ENCODE assay signal across 11 cellular contexts in genomic region chrX:22136711-22137110, GRCh38.
DNase-seq lines count a peak whose midpoint lies in the region; ATAC-seq and TF ChIP-seq lines count a peak whose summit lies in the region.
"Had no signal": no experiment of that assay in that cellular context is flagged by ENCODE, and none has a peak within 500 bp of the region (broad histone marks: within the 10 kb centered on the region; RNA-seq: fewer than 3 reads in every experiment).

No MANE protein-coding gene starts in this region.

- H3K9me3 ChIP-seq in uterus: no peaks in the 10 kb centered on the region
- H3K9me3 ChIP-seq: testis had no signal

- DNase-seq in NCI-H2171 treated with DMSO at 0.1 percent for 48 hours (lab: John Stamatoyannopoulos, UW) (peak; percentile 7), NCI-H2171 (lab: John Stamatoyannopoulos, UW) (no peak), foreskin keratinocyte (no peak), uterus (no peak), hypothalamus (lab: John Stamatoyannopoulos, UW) (no peak)
- no peak for DNase-seq in activated naive CD4-positive, alpha-beta T cell treated with anti-CD3 and anti-CD28 coated beads for 36 hours
- DNase-seq: activated CD4-positive, alpha-beta memory T cell treated with anti-CD3 and anti-CD28 coated beads, Interleukin-2, amount 10 ng/mL, durations not matched to agents 7 days and 5 days; testis had no signal

- H3K27me3 ChIP-seq in foreskin keratinocyte (no peaks in the 10 kb centered on the region), uterus (no peaks in the 10 kb centered on the region)
- H3K27me3 ChIP-seq: testis had no signal

- H3K4me1 ChIP-seq in foreskin keratinocyte (peaks cover 11% of the 10 kb centered on the region), uterus (no peaks in the 10 kb centered on the region)
- H3K4me1 ChIP-seq: testis had no signal

- TF ChIP-seq CTCF in foreskin keratinocyte (conservative IDR thresholded peaks at IDR 0.05) (no peak), uterus (IDR thresholded peaks at IDR 0.05) (no peak)

- H3K4me1 Mint-ChIP-seq in activated T-helper 17 cell treated with anti-CD3 and anti-CD28 coated beads, Interleukin-2, amount 50 U/mL, for 72 hours: no peaks in the 10 kb centered on the region
- H3K4me1 Mint-ChIP-seq in activated naive CD4-positive, alpha-beta T cell treated with anti-CD3 and anti-CD28 coated beads for 36 hours (ENCODE audit: low read depth): peaks cover 12% of the 10 kb centered on the region

- intact Hi-C loops in uterus (cut with DNase I; ENCODE audit: low total_unique reads): no loop called here
- intact Hi-C loops in activated naive CD4-positive, alpha-beta T cell treated with anti-CD3 and anti-CD28 coated beads for 36 hours (cut with micrococcal nuclease): loop anchor here (1.0 to 5.0 kb wide), 5 partner anchors 56 to 1416 kb away; partner anchors contain the start of gene MBTPS2

- H3K4me3 ChIP-seq in uterus: no peak overlapping the region
- H3K4me3 ChIP-seq: testis had no signal

- H3K9me3 Mint-ChIP-seq in activated T-helper 17 cell treated with anti-CD3 and anti-CD28 coated beads, Interleukin-2, amount 50 U/mL, for 72 hours: no peaks in the 10 kb centered on the region
- no peaks in the 10 kb centered on the region for H3K9me3 Mint-ChIP-seq in activated naive CD4-positive, alpha-beta T cell treated with anti-CD3 and anti-CD28 coated beads for 36 hours
- H3K9me3 Mint-ChIP-seq: activated CD4-positive, alpha-beta memory T cell treated with anti-CD3 and anti-CD28 coated beads, Interleukin-2, amount 10 ng/mL, durations not matched to agents 7 days and 5 days; activated naive CD4-positive, alpha-beta T cell treated with anti-CD3 and anti-CD28 coated beads, Interleukin-2, amount 50 U/mL, for 72 hours had no signal

- H3K27ac ChIP-seq in foreskin keratinocyte (peak overlapping the region; percentile 87), uterus (peak overlapping the region; percentile 61 to 68)

- no peak for ATAC-seq in activated T-helper 17 cell treated with anti-CD3 and anti-CD28 coated beads, Interleukin-2, amount 50 U/mL, for 72 hours (replicated peaks)
- ATAC-seq in foreskin keratinocyte (no peak), GM18861 (IDR thresholded peaks at IDR 0.05; ENCODE audit: unreplicated experiment) (no peak)

- no peak for TF ChIP-seq POLR2A in uterus (IDR thresholded peaks at IDR 0.05)

- peak overlapping the region; percentile 42 for H3K4me3 Mint-ChIP-seq in activated T-helper 17 cell treated with anti-CD3 and anti-CD28 coated beads, Interleukin-2, amount 50 U/mL, for 72 hours
- H3K4me3 Mint-ChIP-seq in activated naive CD4-positive, alpha-beta T cell treated with anti-CD3 and anti-CD28 coated beads for 36 hours: no peak overlapping the region
- H3K4me3 Mint-ChIP-seq: activated CD4-positive, alpha-beta memory T cell treated with anti-CD3 and anti-CD28 coated beads, Interleukin-2, amount 10 ng/mL, durations not matched to agents 7 days and 5 days had no signal

- no peaks in the 10 kb centered on the region for H3K36me3 ChIP-seq in uterus

- no peaks in the 10 kb centered on the region for H3K36me3 Mint-ChIP-seq in activated T-helper 17 cell treated with anti-CD3 and anti-CD28 coated beads, Interleukin-2, amount 50 U/mL, for 72 hours (ENCODE audit: low read depth)
- no peaks in the 10 kb centered on the region for H3K36me3 Mint-ChIP-seq in activated naive CD4-positive, alpha-beta T cell treated with anti-CD3 and anti-CD28 coated beads for 36 hours (ENCODE audit: low read depth)
- H3K36me3 Mint-ChIP-seq: activated naive CD4-positive, alpha-beta T cell treated with anti-CD3 and anti-CD28 coated beads, Interleukin-2, amount 50 U/mL, for 72 hours had no signal

- CTCF ChIA-PET in activated naive CD4-positive, alpha-beta T cell treated with anti-CD3 and anti-CD28 coated beads for 36 hours (lab: Charles Lee): interaction anchor here (1.0 to 4.6 kb wide), 3 partner anchors 9 to 152 kb away, joined by 3 to 27 read pairs (median 4); no protein-coding TSS in a partner anchor

- H3K27ac Mint-ChIP-seq in activated T-helper 17 cell treated with anti-CD3 and anti-CD28 coated beads, Interleukin-2, amount 50 U/mL, for 72 hours: no peak overlapping the region
- no peak overlapping the region for H3K27ac Mint-ChIP-seq in activated naive CD4-positive, alpha-beta T cell treated with anti-CD3 and anti-CD28 coated beads for 36 hours
- H3K27ac Mint-ChIP-seq: activated CD4-positive, alpha-beta memory T cell treated with anti-CD3 and anti-CD28 coated beads, Interleukin-2, amount 10 ng/mL, durations not matched to agents 7 days and 5 days had no signal

- no peaks in the 10 kb centered on the region for H3K27me3 Mint-ChIP-seq in activated T-helper 17 cell treated with anti-CD3 and anti-CD28 coated beads, Interleukin-2, amount 50 U/mL, for 72 hours
- no peaks in the 10 kb centered on the region for H3K27me3 Mint-ChIP-seq in activated naive CD4-positive, alpha-beta T cell treated with anti-CD3 and anti-CD28 coated beads for 36 hours (ENCODE audit: low read depth)
- H3K27me3 Mint-ChIP-seq: activated CD4-positive, alpha-beta memory T cell treated with anti-CD3 and anti-CD28 coated beads, Interleukin-2, amount 10 ng/mL, durations not matched to agents 7 days and 5 days had no signal
